ENCODE assay signal across 1 cellular context in genomic region chr6:169214789-169215188, GRCh38.
TF ChIP-seq lines count a peak whose summit lies in the region.
"Not testable (repeated sequence)": the region's sequence is repeated elsewhere in the genome, so short reads cannot be mapped to it uniquely, and the experiment has no call there.

No MANE protein-coding gene starts in this region.

TF ChIP-seq in K562, 482 proteins besides CTCF, POLR2A, EP300 and RAD21:
- TF ChIP-seq FOSL1 (tag; conservative IDR thresholded peaks at IDR 0.05): peak; percentile 68
- not testable (repeated sequence) for TF ChIP-seq CEBPG (CRISPR knock-in tag; IDR thresholded peaks at IDR 0.05); ATF3 (CRISPR knock-in tag; conservative IDR thresholded peaks at IDR 0.05)
- peak; percentile 62 to 75 for TF ChIP-seq CEBPG (tag; conservative IDR thresholded peaks at IDR 0.05 in 1 of 2, IDR thresholded peaks at IDR 0.05 in 1 of 2)
- peak; percentile 17; the same call in 1 of the 2 replicates for TF ChIP-seq ATF3 (IDR thresholded peaks at IDR 0.05)
- peak; percentile 70 for TF ChIP-seq CEBPB (tag; IDR thresholded peaks at IDR 0.05)
